1 cellular context compared by ENCODE assay signal in the genomic region with DNA sequence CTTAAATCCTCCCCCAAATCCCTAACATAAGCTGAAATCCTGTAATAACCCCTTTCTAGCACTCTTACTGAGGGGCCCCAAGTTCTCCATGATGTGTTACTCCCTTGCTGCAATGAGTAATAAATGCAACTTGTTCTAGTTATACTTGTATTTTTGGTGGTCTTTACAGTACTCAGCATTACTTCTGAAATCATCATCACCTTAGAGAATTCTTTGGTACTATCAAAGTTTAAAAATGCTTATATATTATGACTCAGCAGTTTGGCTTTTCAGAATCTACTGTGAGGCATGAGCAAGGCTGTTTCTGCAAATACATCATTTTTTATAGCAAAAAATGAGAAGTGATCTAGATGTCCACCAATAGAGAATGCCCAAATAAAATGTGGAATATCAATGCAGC.
TF ChIP-seq lines count a peak whose summit lies in the region.

No MANE protein-coding gene starts in this region.

TF ChIP-seq in GM23338, 12 proteins besides CTCF, POLR2A, EP300 and RAD21 (continued from another document):
- TF ChIP-seq, protein P1, sequence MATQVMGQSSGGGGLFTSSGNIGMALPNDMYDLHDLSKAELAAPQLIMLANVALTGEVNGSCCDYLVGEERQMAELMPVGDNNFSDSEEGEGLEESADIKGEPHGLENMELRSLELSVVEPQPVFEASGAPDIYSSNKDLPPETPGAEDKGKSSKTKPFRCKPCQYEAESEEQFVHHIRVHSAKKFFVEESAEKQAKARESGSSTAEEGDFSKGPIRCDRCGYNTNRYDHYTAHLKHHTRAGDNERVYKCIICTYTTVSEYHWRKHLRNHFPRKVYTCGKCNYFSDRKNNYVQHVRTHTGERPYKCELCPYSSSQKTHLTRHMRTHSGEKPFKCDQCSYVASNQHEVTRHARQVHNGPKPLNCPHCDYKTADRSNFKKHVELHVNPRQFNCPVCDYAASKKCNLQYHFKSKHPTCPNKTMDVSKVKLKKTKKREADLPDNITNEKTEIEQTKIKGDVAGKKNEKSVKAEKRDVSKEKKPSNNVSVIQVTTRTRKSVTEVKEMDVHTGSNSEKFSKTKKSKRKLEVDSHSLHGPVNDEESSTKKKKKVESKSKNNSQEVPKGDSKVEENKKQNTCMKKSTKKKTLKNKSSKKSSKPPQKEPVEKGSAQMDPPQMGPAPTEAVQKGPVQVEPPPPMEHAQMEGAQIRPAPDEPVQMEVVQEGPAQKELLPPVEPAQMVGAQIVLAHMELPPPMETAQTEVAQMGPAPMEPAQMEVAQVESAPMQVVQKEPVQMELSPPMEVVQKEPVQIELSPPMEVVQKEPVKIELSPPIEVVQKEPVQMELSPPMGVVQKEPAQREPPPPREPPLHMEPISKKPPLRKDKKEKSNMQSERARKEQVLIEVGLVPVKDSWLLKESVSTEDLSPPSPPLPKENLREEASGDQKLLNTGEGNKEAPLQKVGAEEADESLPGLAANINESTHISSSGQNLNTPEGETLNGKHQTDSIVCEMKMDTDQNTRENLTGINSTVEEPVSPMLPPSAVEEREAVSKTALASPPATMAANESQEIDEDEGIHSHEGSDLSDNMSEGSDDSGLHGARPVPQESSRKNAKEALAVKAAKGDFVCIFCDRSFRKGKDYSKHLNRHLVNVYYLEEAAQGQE (IDR thresholded peaks at IDR 0.05; ENCODE audit: unreplicated experiment): no peak
- no peak for TF ChIP-seq POLR2AphosphoS5 (IDR thresholded peaks at IDR 0.05; ENCODE audit: low read depth)
- TF ChIP-seq, protein P2, sequence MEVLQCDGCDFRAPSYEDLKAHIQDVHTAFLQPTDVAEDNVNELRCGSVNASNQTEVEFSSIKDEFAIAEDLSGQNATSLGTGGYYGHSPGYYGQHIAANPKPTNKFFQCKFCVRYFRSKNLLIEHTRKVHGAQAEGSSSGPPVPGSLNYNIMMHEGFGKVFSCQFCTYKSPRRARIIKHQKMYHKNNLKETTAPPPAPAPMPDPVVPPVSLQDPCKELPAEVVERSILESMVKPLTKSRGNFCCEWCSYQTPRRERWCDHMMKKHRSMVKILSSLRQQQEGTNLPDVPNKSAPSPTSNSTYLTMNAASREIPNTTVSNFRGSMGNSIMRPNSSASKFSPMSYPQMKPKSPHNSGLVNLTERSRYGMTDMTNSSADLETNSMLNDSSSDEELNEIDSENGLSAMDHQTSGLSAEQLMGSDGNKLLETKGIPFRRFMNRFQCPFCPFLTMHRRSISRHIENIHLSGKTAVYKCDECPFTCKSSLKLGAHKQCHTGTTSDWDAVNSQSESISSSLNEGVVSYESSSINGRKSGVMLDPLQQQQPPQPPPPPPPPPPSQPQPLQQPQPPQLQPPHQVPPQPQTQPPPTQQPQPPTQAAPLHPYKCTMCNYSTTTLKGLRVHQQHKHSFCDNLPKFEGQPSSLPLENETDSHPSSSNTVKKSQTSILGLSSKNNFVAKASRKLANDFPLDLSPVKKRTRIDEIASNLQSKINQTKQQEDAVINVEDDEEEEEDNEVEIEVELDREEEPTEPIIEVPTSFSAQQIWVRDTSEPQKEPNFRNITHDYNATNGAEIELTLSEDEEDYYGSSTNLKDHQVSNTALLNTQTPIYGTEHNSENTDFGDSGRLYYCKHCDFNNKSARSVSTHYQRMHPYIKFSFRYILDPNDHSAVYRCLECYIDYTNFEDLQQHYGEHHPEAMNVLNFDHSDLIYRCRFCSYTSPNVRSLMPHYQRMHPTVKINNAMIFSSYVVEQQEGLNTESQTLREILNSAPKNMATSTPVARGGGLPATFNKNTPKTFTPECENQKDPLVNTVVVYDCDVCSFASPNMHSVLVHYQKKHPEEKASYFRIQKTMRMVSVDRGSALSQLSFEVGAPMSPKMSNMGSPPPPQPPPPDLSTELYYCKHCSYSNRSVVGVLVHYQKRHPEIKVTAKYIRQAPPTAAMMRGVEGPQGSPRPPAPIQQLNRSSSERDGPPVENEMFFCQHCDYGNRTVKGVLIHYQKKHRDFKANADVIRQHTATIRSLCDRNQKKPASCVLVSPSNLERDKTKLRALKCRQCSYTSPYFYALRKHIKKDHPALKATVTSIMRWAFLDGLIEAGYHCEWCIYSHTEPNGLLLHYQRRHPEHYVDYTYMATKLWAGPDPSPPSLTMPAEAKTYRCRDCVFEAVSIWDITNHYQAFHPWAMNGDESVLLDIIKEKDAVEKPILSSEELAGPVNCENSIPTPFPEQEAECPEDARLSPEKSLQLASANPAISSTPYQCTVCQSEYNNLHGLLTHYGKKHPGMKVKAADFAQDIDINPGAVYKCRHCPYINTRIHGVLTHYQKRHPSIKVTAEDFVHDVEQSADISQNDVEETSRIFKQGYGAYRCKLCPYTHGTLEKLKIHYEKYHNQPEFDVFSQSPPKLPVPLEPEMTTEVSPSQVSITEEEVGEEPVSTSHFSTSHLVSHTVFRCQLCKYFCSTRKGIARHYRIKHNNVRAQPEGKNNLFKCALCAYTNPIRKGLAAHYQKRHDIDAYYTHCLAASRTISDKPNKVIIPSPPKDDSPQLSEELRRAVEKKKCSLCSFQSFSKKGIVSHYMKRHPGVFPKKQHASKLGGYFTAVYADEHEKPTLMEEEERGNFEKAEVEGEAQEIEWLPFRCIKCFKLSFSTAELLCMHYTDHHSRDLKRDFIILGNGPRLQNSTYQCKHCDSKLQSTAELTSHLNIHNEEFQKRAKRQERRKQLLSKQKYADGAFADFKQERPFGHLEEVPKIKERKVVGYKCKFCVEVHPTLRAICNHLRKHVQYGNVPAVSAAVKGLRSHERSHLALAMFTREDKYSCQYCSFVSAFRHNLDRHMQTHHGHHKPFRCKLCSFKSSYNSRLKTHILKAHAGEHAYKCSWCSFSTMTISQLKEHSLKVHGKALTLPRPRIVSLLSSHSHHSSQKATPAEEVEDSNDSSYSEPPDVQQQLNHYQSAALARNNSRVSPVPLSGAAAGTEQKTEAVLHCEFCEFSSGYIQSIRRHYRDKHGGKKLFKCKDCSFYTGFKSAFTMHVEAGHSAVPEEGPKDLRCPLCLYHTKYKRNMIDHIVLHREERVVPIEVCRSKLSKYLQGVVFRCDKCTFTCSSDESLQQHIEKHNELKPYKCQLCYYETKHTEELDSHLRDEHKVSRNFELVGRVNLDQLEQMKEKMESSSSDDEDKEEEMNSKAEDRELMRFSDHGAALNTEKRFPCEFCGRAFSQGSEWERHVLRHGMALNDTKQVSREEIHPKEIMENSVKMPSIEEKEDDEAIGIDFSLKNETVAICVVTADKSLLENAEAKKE (CRISPR knock-in tag; IDR thresholded peaks at IDR 0.05): no peak
- no peak for TF ChIP-seq ZNF331 (CRISPR knock-in tag; IDR thresholded peaks at IDR 0.05; ENCODE audit: low read depth)
